Comparison of ENCODE assay signal across 8 cellular contexts in genomic region chr5:178730940-178731265, GRCh38. TPM values are rescaled to one million over a fixed set of nuclear protein-coding genes. Genes with fewer than 3 reads are reported as not detected.
DNase-seq lines count a peak whose midpoint lies in the region; ATAC-seq, FAIRE-seq and TF ChIP-seq lines count a peak whose summit lies in the region.

No MANE protein-coding gene starts in this region.

- H3K27ac ChIP-seq in kidney (ENCODE audit: low read depth in 2 of 2, low read length in 2 of 2) (no peak overlapping the region), thymus (ENCODE audit: low read depth) (peak overlapping the region; percentile 46)

- H3K9me3 Mint-ChIP-seq in activated T-cell treated with anti-CD3 and anti-CD28 coated beads, Interleukin-2, amount 50 U/mL, for 72 hours, result peaks cover 5 to 9% of the 10 kb centered on the region in 2 donors
- peaks cover 23% of the 10 kb centered on the region for H3K9me3 Mint-ChIP-seq in activated T-helper 2 cell treated with anti-CD3 and anti-CD28 coated beads, Interferon-gamma antibody, Interleukin-2, Interleukin-4, amounts not matched to agents 10 μg/mL and 5 μg/mL and 100 μg/mL, durations not matched to agents 14 hours and 24 hours and 36 hours

- H3K9ac ChIP-seq in kidney (ENCODE audit: low read length in 2 of 2), result no peak overlapping the region

- no peaks in the 10 kb centered on the region for H3K27me3 ChIP-seq in thymus (ENCODE audit: control insufficient read depth, insufficient read depth)

- H3K36me3 Mint-ChIP-seq in activated T-cell treated with anti-CD3 and anti-CD28 coated beads, Interleukin-2, amount 50 U/mL, for 72 hours (ENCODE audit: insufficient read depth in 2 of 2), result peaks cover 7 to 24% of the 10 kb centered on the region in 2 donors
- peaks cover 28% of the 10 kb centered on the region for H3K36me3 Mint-ChIP-seq in activated T-helper 2 cell treated with anti-CD3 and anti-CD28 coated beads, Interferon-gamma antibody, Interleukin-2, Interleukin-4, amounts not matched to agents 10 μg/mL and 5 μg/mL and 100 μg/mL, durations not matched to agents 14 hours and 24 hours and 36 hours (ENCODE audit: low read depth)

- peak; percentile 2 to 13 for DNase-seq in activated T-cell treated with anti-CD3 and anti-CD28 coated beads, Interleukin-2, amount 50 U/mL, for 72 hours
- no peak for DNase-seq in activated T-cell treated with anti-CD3 and anti-CD28 coated beads, Interleukin-2, amount 50 U/mL, for 48 hours
- DNase-seq in activated T-helper 2 cell treated with anti-CD3 and anti-CD28 coated beads, Interferon-gamma antibody, Interleukin-2, Interleukin-4, amounts not matched to agents 10 μg/mL and 5 μg/mL and 100 μg/mL, durations not matched to agents 14 hours and 24 hours and 36 hours (ENCODE audit: low spot score), result no peak
- DNase-seq in kidney (no peak), kidney tubule cell (ENCODE audit: low spot score) (no peak), NCI-H748 (lab: John Stamatoyannopoulos, UW; ENCODE audit: unreplicated experiment) (no peak)

- H3K4me3 Mint-ChIP-seq in activated T-cell treated with anti-CD3 and anti-CD28 coated beads, Interleukin-2, amount 50 U/mL, for 72 hours, result peak overlapping the region; percentile 63 to 70
- peak overlapping the region; percentile 35 for H3K4me3 Mint-ChIP-seq in activated T-helper 2 cell treated with anti-CD3 and anti-CD28 coated beads, Interferon-gamma antibody, Interleukin-2, Interleukin-4, amounts not matched to agents 10 μg/mL and 5 μg/mL and 100 μg/mL, durations not matched to agents 14 hours and 24 hours and 36 hours (ENCODE audit: low read depth)

- no peaks in the 10 kb centered on the region for H3K27me3 Mint-ChIP-seq in activated T-cell treated with anti-CD3 and anti-CD28 coated beads, Interleukin-2, amount 50 U/mL, for 72 hours (ENCODE audit: low read depth)
- no peaks in the 10 kb centered on the region for H3K27me3 Mint-ChIP-seq in activated T-helper 2 cell treated with anti-CD3 and anti-CD28 coated beads, Interferon-gamma antibody, Interleukin-2, Interleukin-4, amounts not matched to agents 10 μg/mL and 5 μg/mL and 100 μg/mL, durations not matched to agents 14 hours and 24 hours and 36 hours (ENCODE audit: low read depth)

- TF ChIP-seq CTCF in kidney (IDR thresholded peaks at IDR 0.05; ENCODE audit: borderline replicate concordance, extremely low read depth, insufficient read depth), result no peak

- H3K9me3 ChIP-seq in kidney (ENCODE audit: control insufficient read depth in 1 of 2, low read length in 2 of 2) (no peaks in the 10 kb centered on the region), thymus (ENCODE audit: control insufficient read depth) (no peaks in the 10 kb centered on the region)

- 44% methylated on average over 10 of the region's 10 CpGs for WGBS in thymus

- intact Hi-C loops in activated T-helper 2 cell treated with anti-CD3 and anti-CD28 coated beads, Interferon-gamma antibody, Interleukin-2, Interleukin-4, amounts not matched to agents 10 μg/mL and 5 μg/mL and 100 μg/mL, durations not matched to agents 14 hours and 24 hours and 36 hours (cut with micrococcal nuclease), result loop anchor here (1.0 kb wide), 4 partner anchors 104 to 329 kb away; partner anchors contain the start of genes CLK4, ZNF354B, ZNF354C and ZNF879
- intact Hi-C loops in kidney (cut with DNase I), result loop anchor here (10.0 kb wide), 1 partner anchor 124 kb away; the partner anchor contains the start of gene ZNF354B

- peaks cover 9% of the 10 kb centered on the region for H3K4me1 Mint-ChIP-seq in activated T-cell treated with anti-CD3 and anti-CD28 coated beads, Interleukin-2, amount 50 U/mL, for 72 hours (ENCODE audit: low read depth)
- H3K4me1 Mint-ChIP-seq in activated T-helper 2 cell treated with anti-CD3 and anti-CD28 coated beads, Interferon-gamma antibody, Interleukin-2, Interleukin-4, amounts not matched to agents 10 μg/mL and 5 μg/mL and 100 μg/mL, durations not matched to agents 14 hours and 24 hours and 36 hours (ENCODE audit: low read depth), result peaks cover 4% of the 10 kb centered on the region

- ATAC-seq in activated T-cell treated with anti-CD3 and anti-CD28 coated beads, Interleukin-2, amount 50 U/mL, for 72 hours (replicated peaks in 1 of 2), result no peak
- ATAC-seq in GM18502 (IDR thresholded peaks at IDR 0.05; ENCODE audit: poor library complexity, unreplicated experiment), result no peak

- no peak overlapping the region for H3K27ac Mint-ChIP-seq in activated T-cell treated with anti-CD3 and anti-CD28 coated beads, Interleukin-2, amount 50 U/mL, for 72 hours
- H3K27ac Mint-ChIP-seq in activated T-helper 2 cell treated with anti-CD3 and anti-CD28 coated beads, Interferon-gamma antibody, Interleukin-2, Interleukin-4, amounts not matched to agents 10 μg/mL and 5 μg/mL and 100 μg/mL, durations not matched to agents 14 hours and 24 hours and 36 hours, result no peak overlapping the region

- no peak for FAIRE-seq in kidney (lab: Jason Lieb, UNC)

- peak overlapping the region; percentile 50 to 54 for H3K4me3 ChIP-seq in kidney (ENCODE audit: low read length in 2 of 2)
- peak overlapping the region; percentile 7 for H3K4me3 ChIP-seq in thymus (ENCODE audit: low read length)

- H3K36me3 ChIP-seq in kidney (ENCODE audit: control insufficient read depth in 1 of 2, insufficient read depth in 2 of 2, low read length in 2 of 2) (peaks cover 10 to 21% of the 10 kb centered on the region in 2 donors), thymus (ENCODE audit: control insufficient read depth, insufficient read depth) (peaks cover 2% of the 10 kb centered on the region)

- H3K4me1 ChIP-seq in kidney (ENCODE audit: control insufficient read depth in 1 of 2, insufficient read depth in 1 of 2, low read depth in 1 of 2, low read length in 2 of 2) (peaks cover 0 to 3% of the 10 kb centered on the region in 2 donors), thymus (ENCODE audit: control insufficient read depth, insufficient read depth, low read length) (no peaks in the 10 kb centered on the region)

RNA-seq across cellular contexts. Expression of gene ZNF354A, which starts 0.4 kb away (rescaled TPM):
- total RNA-seq in activated T-cell treated with anti-CD3 and anti-CD28 coated beads, Interleukin-2, amount 50 U/mL, for 72 hours, result 10 to 100 TPM; 12.2 to 16.0 TPM
- 8.1 and 8.4 TPM in 2 replicates for total RNA-seq in activated T-helper 2 cell treated with anti-CD3 and anti-CD28 coated beads, Interferon-gamma antibody, Interleukin-2, Interleukin-4, amounts not matched to agents 10 μg/mL and 5 μg/mL and 100 μg/mL, durations not matched to agents 14 hours and 24 hours and 36 hours
- 12.9 TPM for total RNA-seq in kidney
- polyA plus RNA-seq in kidney (ENCODE audit: insufficient read depth, low read depth, low replicate concordance) (8.5 TPM), thymus (21.7 TPM)

Comparison
In these comparisons a context has a peak if more than half of its experiments do, and no peak if none do; other contexts are left out.
1. DNase-seq: peak in activated T-cell treated with anti-CD3 and anti-CD28 coated beads, Interleukin-2, amount 50 U/mL, for 72 hours (2 of 2); none in activated T-cell treated with anti-CD3 and anti-CD28 coated beads, Interleukin-2, amount 50 U/mL, for 48 hours (0 of 2), activated T-helper 2 cell treated with anti-CD3 and anti-CD28 coated beads, Interferon-gamma antibody, Interleukin-2, Interleukin-4, amounts not matched to agents 10 μg/mL and 5 μg/mL and 100 μg/mL, durations not matched to agents 14 hours and 24 hours and 36 hours (single experiment), kidney (single experiment), kidney tubule cell (single experiment) and NCI-H748 (single experiment).